Comparison of ENCODE assay signal across 1 cellular context in genomic region chr16:31206776-31207175, GRCh38.
A peak's percentile ranks its signal among the peaks of the same experiment; 100 is the strongest.
TF ChIP-seq lines count a peak whose summit lies in the region.

No MANE protein-coding gene starts in this region.

TF ChIP-seq in HepG2, 621 proteins besides CTCF, POLR2A, EP300 and RAD21 (continued from another document and continues in another):
- TF ChIP-seq LBX2 (CRISPR knock-in tag; IDR thresholded peaks at IDR 0.05; ENCODE audit: borderline replicate concordance) (no peak), BORCS8-MEF2B (CRISPR knock-in tag; IDR thresholded peaks at IDR 0.05) (no peak), FOXM1 (CRISPR knock-in tag; IDR thresholded peaks at IDR 0.05) (no peak), ZNF784 (CRISPR knock-in tag; IDR thresholded peaks at IDR 0.05; ENCODE audit: borderline replicate concordance) (no peak), KDM1A (CRISPR knock-in tag; IDR thresholded peaks at IDR 0.05) (0 out of 2 replicates have a peak, but pooled peaks have one; percentile 18), NFIC (IDR thresholded peaks at IDR 0.05; ENCODE audit: low read length) (peak; percentile 64; the same call in 1 of the 2 replicates), MEF2D (CRISPR knock-in tag; IDR thresholded peaks at IDR 0.05) (0 out of 2 replicates have a peak, but pooled peaks have one; percentile 49), TP53 (CRISPR knock-in tag; conservative IDR thresholded peaks at IDR 0.05) (no peak), GTF2F1 (IDR thresholded peaks at IDR 0.05; ENCODE audit: low read length) (no peak), ZSCAN29 (CRISPR knock-in tag; conservative IDR thresholded peaks at IDR 0.05) (no peak), NR2F6 (IDR thresholded peaks at IDR 0.05) (peak; percentile 64), NR2F6 (CRISPR knock-in tag; IDR thresholded peaks at IDR 0.05) (peak; percentile 78), NFE2L2 (IDR thresholded peaks at IDR 0.05; ENCODE audit: low read length) (no peak), ZNF737 (CRISPR knock-in tag; IDR thresholded peaks at IDR 0.05; ENCODE audit: borderline replicate concordance) (no peak), PHF8 (CRISPR knock-in tag; IDR thresholded peaks at IDR 0.05) (no peak), ZNF761 (CRISPR knock-in tag; conservative IDR thresholded peaks at IDR 0.05) (no peak), ATAD3A (CRISPR knock-in tag; IDR thresholded peaks at IDR 0.05) (no peak), SMAD1 (CRISPR knock-in tag; IDR thresholded peaks at IDR 0.05; ENCODE audit: borderline replicate concordance, low read depth) (no peak), SP2 (CRISPR knock-in tag; IDR thresholded peaks at IDR 0.05) (no peak), TOE1 (CRISPR knock-in tag; IDR thresholded peaks at IDR 0.05) (no peak), HIVEP1 (CRISPR knock-in tag; IDR thresholded peaks at IDR 0.05) (no peak), PAX8 (CRISPR knock-in tag; IDR thresholded peaks at IDR 0.05; ENCODE audit: borderline replicate concordance) (no peak), POGZ (CRISPR knock-in tag; IDR thresholded peaks at IDR 0.05) (peak; percentile 12; the same call in 1 of the 2 replicates), ZNF780A (CRISPR knock-in tag; IDR thresholded peaks at IDR 0.05) (no peak), MEIS1 (CRISPR knock-in tag; IDR thresholded peaks at IDR 0.05; ENCODE audit: borderline replicate concordance) (no peak), ZNF17 (CRISPR knock-in tag; IDR thresholded peaks at IDR 0.05) (no peak), SRSF1 (optimal IDR thresholded peaks at IDR 0.05; ENCODE audit: low read depth, low read length) (no peak), ZNF18 (CRISPR knock-in tag; IDR thresholded peaks at IDR 0.05; ENCODE audit: insufficient replicate concordance) (no peak), RCOR2 (CRISPR knock-in tag; IDR thresholded peaks at IDR 0.05) (0 out of 2 replicates have a peak, but pooled peaks have one; percentile 40), FOXO4 (CRISPR knock-in tag; conservative IDR thresholded peaks at IDR 0.05) (no peak), ONECUT2 (CRISPR knock-in tag; IDR thresholded peaks at IDR 0.05) (no peak), ZNF354B (CRISPR knock-in tag; IDR thresholded peaks at IDR 0.05) (no peak), MIER2 (CRISPR knock-in tag; IDR thresholded peaks at IDR 0.05) (no peak), ZNF510 (CRISPR knock-in tag; IDR thresholded peaks at IDR 0.05; ENCODE audit: low read depth) (no peak), AFF4 (CRISPR knock-in tag; IDR thresholded peaks at IDR 0.05) (no peak), ISL2 (CRISPR knock-in tag; IDR thresholded peaks at IDR 0.05) (no peak), JUNB (CRISPR knock-in tag; IDR thresholded peaks at IDR 0.05; ENCODE audit: borderline replicate concordance) (no peak), THAP8 (CRISPR knock-in tag; IDR thresholded peaks at IDR 0.05; ENCODE audit: borderline replicate concordance) (no peak), CENPX (CRISPR knock-in tag; IDR thresholded peaks at IDR 0.05) (no peak), SKI (IDR thresholded peaks at IDR 0.05; ENCODE audit: partially characterized antibody) (no peak), ZNF367 (CRISPR knock-in tag; IDR thresholded peaks at IDR 0.05; ENCODE audit: borderline replicate concordance) (no peak), ZNF350 (CRISPR knock-in tag; IDR thresholded peaks at IDR 0.05; ENCODE audit: borderline replicate concordance, low read depth) (no peak), ZNF7 (CRISPR knock-in tag; IDR thresholded peaks at IDR 0.05) (no peak), ATF4 (CRISPR knock-in tag; IDR thresholded peaks at IDR 0.05) (peak in 1 of 2 experiments; percentile 67; a peak in 1 of 4 replicates), ZNF572 (CRISPR knock-in tag; IDR thresholded peaks at IDR 0.05) (no peak), ZNF343 (CRISPR knock-in tag; IDR thresholded peaks at IDR 0.05) (no peak), MAFF (IDR thresholded peaks at IDR 0.05; ENCODE audit: low read depth, low read length) (no peak), MAZ (IDR thresholded peaks at IDR 0.05; ENCODE audit: borderline replicate concordance, low read depth, low read length) (no peak), MAZ (CRISPR knock-in tag; IDR thresholded peaks at IDR 0.05; ENCODE audit: low read depth) (no peak), MEIS2 (CRISPR knock-in tag; IDR thresholded peaks at IDR 0.05) (no peak), PPARG (CRISPR knock-in tag; conservative IDR thresholded peaks at IDR 0.05) (no peak), NFYB (CRISPR knock-in tag; IDR thresholded peaks at IDR 0.05) (no peak; the same call in 1 of the 2 replicates), ZNF232 (CRISPR knock-in tag; IDR thresholded peaks at IDR 0.05; ENCODE audit: borderline replicate concordance) (no peak), REPIN1 (CRISPR knock-in tag; IDR thresholded peaks at IDR 0.05; ENCODE audit: borderline replicate concordance, low read depth) (no peak), HNF4G (IDR thresholded peaks at IDR 0.05; ENCODE audit: borderline replicate concordance, low read depth, low read length) (no peak), HNF4G (CRISPR knock-in tag; IDR thresholded peaks at IDR 0.05; ENCODE audit: borderline replicate concordance, low read depth) (no peak), KMT2B (CRISPR knock-in tag; IDR thresholded peaks at IDR 0.05) (no peak), ZNF75D (CRISPR knock-in tag; IDR thresholded peaks at IDR 0.05; ENCODE audit: borderline replicate concordance) (no peak), ZNF251 (CRISPR knock-in tag; IDR thresholded peaks at IDR 0.05) (no peak), ETS1 (CRISPR knock-in tag; IDR thresholded peaks at IDR 0.05) (no peak), ZNF34 (CRISPR knock-in tag; IDR thresholded peaks at IDR 0.05; ENCODE audit: borderline replicate concordance) (no peak), SNAI1 (CRISPR knock-in tag; IDR thresholded peaks at IDR 0.05; ENCODE audit: borderline replicate concordance) (no peak), ZNF335 (CRISPR knock-in tag; IDR thresholded peaks at IDR 0.05) (no peak), ZNF766 (CRISPR knock-in tag; IDR thresholded peaks at IDR 0.05; ENCODE audit: borderline replicate concordance) (no peak), E2F5 (CRISPR knock-in tag; conservative IDR thresholded peaks at IDR 0.05) (no peak), FOXA1 (IDR thresholded peaks at IDR 0.05) (no peak), FOXA1 (CRISPR knock-in tag; IDR thresholded peaks at IDR 0.05) (no peak), SOX6 (IDR thresholded peaks at IDR 0.05) (no peak), SOX6 (CRISPR knock-in tag; IDR thresholded peaks at IDR 0.05) (peak; percentile 81)
